11 cellular contexts compared by ENCODE assay signal in the genomic region with DNA sequence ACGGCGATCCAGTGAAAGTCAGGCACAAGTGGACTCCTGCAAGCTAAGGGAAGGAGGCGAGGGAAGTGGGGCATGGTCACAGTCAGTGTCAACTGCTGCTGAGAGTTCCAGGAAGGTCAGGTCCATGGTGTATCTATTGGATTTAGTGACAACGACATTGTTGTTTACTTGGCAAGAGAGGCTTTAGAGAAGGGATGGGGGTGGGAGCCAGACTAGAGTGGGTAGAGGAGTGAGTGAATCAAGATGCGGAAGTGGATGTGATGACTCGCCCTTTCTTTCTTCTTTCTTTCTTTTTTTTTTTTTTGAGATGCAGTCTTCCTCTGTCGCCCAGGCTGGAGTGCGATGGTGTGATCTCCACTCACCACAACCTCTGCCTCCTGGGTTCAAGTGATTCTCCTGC. TPM values are rescaled to one million over a fixed set of nuclear protein-coding genes. Genes with fewer than 3 reads are reported as not detected.
A peak's percentile ranks its signal among the peaks of the same experiment; 100 is the strongest.
DNase-seq lines count a peak whose midpoint lies in the region; ATAC-seq, FAIRE-seq and TF ChIP-seq lines count a peak whose summit lies in the region.
"Had no signal": no experiment of that assay in that cellular context is flagged by ENCODE, and none has a peak within 500 bp of the region (broad histone marks: within the 10 kb centered on the region; RNA-seq: fewer than 3 reads in every experiment).

No MANE protein-coding gene starts in this region.

- H3K4me1 ChIP-seq in SK-N-SH (ENCODE audit: control insufficient read depth in 1 of 2, insufficient read depth in 2 of 2, low read depth in 1 of 2, low read length in 1 of 2), result no peaks in the 10 kb centered on the region
- peaks cover 5% of the 10 kb centered on the region for H3K4me1 ChIP-seq in astrocyte (ENCODE audit: insufficient read depth, low read length)
- H3K4me1 ChIP-seq: neural progenitor cell had no signal

- no peak overlapping the region for H3K4me3 Mint-ChIP-seq in astrocyte (ENCODE audit: unreplicated experiment)
- H3K4me3 Mint-ChIP-seq: neural progenitor cell had no signal

- intact Hi-C loops in sciatic nerve (cut with DNase I), result loop anchor here (5.0 kb wide), 1 partner anchor 57 kb away; no protein-coding TSS in a partner anchor

- no peaks in the 10 kb centered on the region for H3F3A ChIP-seq in SK-N-SH (replicated peaks; ENCODE audit: insufficient read depth)

- H3K9ac ChIP-seq in SK-N-SH (no peak overlapping the region), astrocyte (ENCODE audit: low read length) (no peak overlapping the region)
- H3K9ac ChIP-seq: neural progenitor cell had no signal

- POLR2A ChIA-PET in SK-N-SH (lab: Yijun Ruan, JAX), result no interaction called here

- H3K36me3 ChIP-seq in SK-N-SH (replicated peaks in 1 of 2; ENCODE audit: control insufficient read depth in 1 of 2, insufficient read depth in 2 of 2, low read length in 1 of 2), result no peaks in the 10 kb centered on the region
- H3K36me3 ChIP-seq in astrocyte (ENCODE audit: insufficient read depth, low read length), result no peaks in the 10 kb centered on the region
- H3K36me3 ChIP-seq: neural progenitor cell had no signal

- no peaks in the 10 kb centered on the region for H3K27me3 ChIP-seq in SK-N-SH (ENCODE audit: insufficient read depth)
- H3K27me3 ChIP-seq in astrocyte (ENCODE audit: insufficient read depth, low read length), result no peaks in the 10 kb centered on the region
- H3K27me3 ChIP-seq: neural progenitor cell had no signal

- no peaks in the 10 kb centered on the region for H3K9me2 ChIP-seq in SK-N-SH

- H3K27ac Mint-ChIP-seq in astrocyte (ENCODE audit: unreplicated experiment), result peak overlapping the region; percentile 79

- H3K4me2 ChIP-seq in SK-N-SH (no peak overlapping the region), astrocyte (ENCODE audit: low read length) (no peak overlapping the region)
- H3K4me2 ChIP-seq: neural progenitor cell had no signal

- H3K36me3 Mint-ChIP-seq in astrocyte (ENCODE audit: low read depth, unreplicated experiment), result peaks cover 2% of the 10 kb centered on the region
- H3K36me3 Mint-ChIP-seq: neural progenitor cell had no signal

- TF ChIP-seq EP300 in SK-N-SH (IDR thresholded peaks at IDR 0.05; ENCODE audit: borderline replicate concordance in 1 of 2, low read depth in 1 of 2, low read length in 1 of 2), result no peak

- H2AFZ ChIP-seq in SK-N-SH (ENCODE audit: low read depth) (peak overlapping the region; percentile 63; the same call in 1 of the 2 replicates), astrocyte (ENCODE audit: low read depth, low read length) (peak overlapping the region; percentile 56)
- H2AFZ ChIP-seq: neural progenitor cell had no signal

- H3K9me3 ChIP-seq in SK-N-SH (no peaks in the 10 kb centered on the region), astrocyte (ENCODE audit: insufficient read depth, low read depth, low read length) (no peaks in the 10 kb centered on the region)

- no peak overlapping the region for H3K4me3 ChIP-seq in SK-N-SH (ENCODE audit: low read depth in 2 of 2, low read length in 1 of 2)
- H3K4me3 ChIP-seq in astrocyte (ENCODE audit: insufficient read depth, low read depth, low read length), result no peak overlapping the region
- H3K4me3 ChIP-seq: neural progenitor cell had no signal

- no peak for FAIRE-seq in astrocyte (lab: Jason Lieb, UNC)

- TF ChIP-seq RAD21 in SK-N-SH (IDR thresholded peaks at IDR 0.05; ENCODE audit: low read length), result no peak

- no peak for TF ChIP-seq CTCF in SK-N-SH (IDR thresholded peaks at IDR 0.05)
- no peak for TF ChIP-seq CTCF in astrocyte (IDR thresholded peaks at IDR 0.05; ENCODE audit: insufficient read depth, low read depth, low read length)

- DNase-seq in SK-N-SH, result no peak
- peak; percentile 49 for DNase-seq in SIG-M5 (lab: John Stamatoyannopoulos, UW)
- peak; percentile 18 for DNase-seq in astrocyte (ENCODE audit: low read depth)
- no peak for DNase-seq in sciatic nerve (ENCODE audit: low spot score)
- no peak for DNase-seq in dedifferentiated amniotic fluid mesenchymal stem cell (ENCODE audit: extremely low spot score)
- DNase-seq: NCI-H2029 treated with DMSO at 0.1 percent for 48 hours had no signal

- CTCF ChIA-PET in SK-N-SH (lab: Yijun Ruan, JAX), result no interaction called here

- ATAC-seq in SK-N-SH treated with all-trans-retinoic acid at 6 μM for 48 hours, result no peak
- ATAC-seq in sciatic nerve, result peak; percentile 65
- ATAC-seq in GM19455 (IDR thresholded peaks at IDR 0.05; ENCODE audit: unreplicated experiment), result no peak
- ATAC-seq in HG02571 (IDR thresholded peaks at IDR 0.05; ENCODE audit: unreplicated experiment), result no peak

- H4K20me1 ChIP-seq in SK-N-SH (ENCODE audit: insufficient read depth), result no peaks in the 10 kb centered on the region
- no peaks in the 10 kb centered on the region for H4K20me1 ChIP-seq in astrocyte (ENCODE audit: insufficient read depth, low read length)

- 80% methylated on average over 8 of the region's 8 CpGs for WGBS in SK-N-SH (ENCODE audit: low lambda C conversion rate)

- peaks cover 13% of the 10 kb centered on the region for H3K9me3 Mint-ChIP-seq in astrocyte (ENCODE audit: unreplicated experiment)

- H3K79me2 ChIP-seq in SK-N-SH (ENCODE audit: insufficient read depth) (no peaks in the 10 kb centered on the region), astrocyte (ENCODE audit: insufficient read depth, low read length) (no peaks in the 10 kb centered on the region)

- H3K27ac ChIP-seq in SK-N-SH (ENCODE audit: low read depth in 2 of 2, low read length in 1 of 2) (no peak overlapping the region), astrocyte (ENCODE audit: low read depth, low read length) (no peak overlapping the region)
- H3K27ac ChIP-seq: 22Rv1, neural progenitor cell had no signal

- H3K27me3 Mint-ChIP-seq in astrocyte (ENCODE audit: low read depth, unreplicated experiment), result peaks cover 9% of the 10 kb centered on the region

- peaks cover 9% of the 10 kb centered on the region for H3K4me1 Mint-ChIP-seq in astrocyte (ENCODE audit: low read depth, unreplicated experiment)
- H3K4me1 Mint-ChIP-seq: neural progenitor cell had no signal

TF ChIP-seq in SK-N-SH, 30 proteins besides CTCF, POLR2A, EP300 and RAD21:
- TF ChIP-seq MXI1 (IDR thresholded peaks at IDR 0.05; ENCODE audit: low read depth, low read length) (no peak), SMC3 (IDR thresholded peaks at IDR 0.05; ENCODE audit: low read depth, low read length) (no peak), NRF1 (IDR thresholded peaks at IDR 0.05; ENCODE audit: low read depth, low read length) (no peak)
TF ChIP-seq in SK-N-SH: peak in this region for 0.

TF ChIP-seq in SK-N-SH treated with all-trans-retinoic acid at 6 μM for 48 hours, 23 proteins besides CTCF, POLR2A, EP300 and RAD21:
- TF ChIP-seq CSRNP3 (CRISPR knock-in tag; IDR thresholded peaks at IDR 0.05) (no peak), ZFP3 (CRISPR knock-in tag; IDR thresholded peaks at IDR 0.05) (no peak), ZFP30 (CRISPR knock-in tag; IDR thresholded peaks at IDR 0.05) (no peak), CSDC2 (CRISPR knock-in tag; IDR thresholded peaks at IDR 0.05) (no peak), PPARA (CRISPR knock-in tag; IDR thresholded peaks at IDR 0.05; ENCODE audit: borderline replicate concordance) (no peak), ISL1 (CRISPR knock-in tag; IDR thresholded peaks at IDR 0.05) (no peak)
- TF ChIP-seq, protein P1, sequence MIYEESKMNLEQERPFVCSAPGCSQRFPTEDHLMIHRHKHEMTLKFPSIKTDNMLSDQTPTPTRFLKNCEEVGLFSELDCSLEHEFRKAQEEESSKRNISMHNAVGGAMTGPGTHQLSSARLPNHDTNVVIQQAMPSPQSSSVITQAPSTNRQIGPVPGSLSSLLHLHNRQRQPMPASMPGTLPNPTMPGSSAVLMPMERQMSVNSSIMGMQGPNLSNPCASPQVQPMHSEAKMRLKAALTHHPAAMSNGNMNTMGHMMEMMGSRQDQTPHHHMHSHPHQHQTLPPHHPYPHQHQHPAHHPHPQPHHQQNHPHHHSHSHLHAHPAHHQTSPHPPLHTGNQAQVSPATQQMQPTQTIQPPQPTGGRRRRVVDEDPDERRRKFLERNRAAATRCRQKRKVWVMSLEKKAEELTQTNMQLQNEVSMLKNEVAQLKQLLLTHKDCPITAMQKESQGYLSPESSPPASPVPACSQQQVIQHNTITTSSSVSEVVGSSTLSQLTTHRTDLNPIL (CRISPR knock-in tag; IDR thresholded peaks at IDR 0.05; ENCODE audit: low read depth), result no peak
- TF ChIP-seq, protein P2, sequence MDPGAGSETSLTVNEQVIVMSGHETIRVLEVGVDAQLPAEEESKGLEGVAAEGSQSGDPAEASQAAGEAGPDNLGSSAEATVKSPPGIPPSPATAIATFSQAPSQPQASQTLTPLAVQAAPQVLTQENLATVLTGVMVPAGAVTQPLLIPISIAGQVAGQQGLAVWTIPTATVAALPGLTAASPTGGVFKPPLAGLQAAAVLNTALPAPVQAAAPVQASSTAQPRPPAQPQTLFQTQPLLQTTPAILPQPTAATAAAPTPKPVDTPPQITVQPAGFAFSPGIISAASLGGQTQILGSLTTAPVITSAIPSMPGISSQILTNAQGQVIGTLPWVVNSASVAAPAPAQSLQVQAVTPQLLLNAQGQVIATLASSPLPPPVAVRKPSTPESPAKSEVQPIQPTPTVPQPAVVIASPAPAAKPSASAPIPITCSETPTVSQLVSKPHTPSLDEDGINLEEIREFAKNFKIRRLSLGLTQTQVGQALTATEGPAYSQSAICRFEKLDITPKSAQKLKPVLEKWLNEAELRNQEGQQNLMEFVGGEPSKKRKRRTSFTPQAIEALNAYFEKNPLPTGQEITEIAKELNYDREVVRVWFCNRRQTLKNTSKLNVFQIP (CRISPR knock-in tag; IDR thresholded peaks at IDR 0.05; ENCODE audit: borderline replicate concordance, low read depth), result no peak

RNA-seq across cellular contexts. Expression of gene P2RX7, which starts 12.5 kb away (rescaled TPM):
- polyA plus RNA-seq in SK-N-SH (2012; rRNA removed), result 0.43 and 0.60 TPM in 2 replicates
- 0.60 and 0.63 TPM in 2 replicates for polyA plus RNA-seq in SK-N-SH (2012; cell fraction: cytosol; rRNA removed)
- 1.0 and 1.8 TPM in 2 replicates for polyA plus RNA-seq in SK-N-SH (2012; cell fraction: nucleus; rRNA removed)
- 0.07 TPM in 1 of 2 replicates, not detected in the other for total RNA-seq in astrocyte
- 24.5 TPM for total RNA-seq in sciatic nerve

Comparison
In these comparisons a context has a peak if more than half of its experiments do, and no peak if none do; other contexts are left out.
1. DNase-seq: peak in SIG-M5 (single experiment) and astrocyte (single experiment); none in SK-N-SH (single experiment), sciatic nerve (single experiment) and dedifferentiated amniotic fluid mesenchymal stem cell (single experiment).
2. RNA of gene P2RX7, which starts 12.5 kb away (total RNA-seq): 24.5 TPM in sciatic nerve (single experiment); 0.07 TPM in astrocyte; every median in the first group is over 10 times any median in the second.